Comparison of ENCODE assay signal across 16 cellular contexts in genomic region chr16:14180431-14181059, GRCh38.
DNase-seq lines count a peak whose midpoint lies in the region; ATAC-seq and TF ChIP-seq lines count a peak whose summit lies in the region.
"Had no signal": no experiment of that assay in that cellular context is flagged by ENCODE, and none has a peak within 500 bp of the region (broad histone marks: within the 10 kb centered on the region; RNA-seq: fewer than 3 reads in every experiment).

No MANE protein-coding gene starts in this region.

- no TSS peak for BruUV-seq in mammary epithelial cell (replicated peaks; lab: Mats Ljungman, UMichigan)

- peak overlapping the region; percentile 48 for H3K27ac Mint-ChIP-seq in endodermal cell
- H3K27ac Mint-ChIP-seq: CD4-positive, alpha-beta memory T cell had no signal

- H3K9ac ChIP-seq in mammary epithelial cell (ENCODE audit: insufficient read depth, low read length) (no peak overlapping the region), endodermal cell (ENCODE audit: extremely low read depth, low read length, poor library complexity, severe bottlenecking) (no peak overlapping the region), smooth muscle cell (ENCODE audit: low read depth) (no peak overlapping the region)

- H3K4me3 ChIP-seq in mammary epithelial cell (replicated peaks in 1 of 3; ENCODE audit: insufficient read depth in 1 of 3, low read depth in 2 of 3, low read length in 3 of 3) (no peak overlapping the region), breast epithelium (no peak overlapping the region), endodermal cell (ENCODE audit: low read length) (no peak overlapping the region), smooth muscle cell (no peak overlapping the region), aorta (ENCODE audit: low read length in 2 of 2) (no peak overlapping the region)

- WGBS in mammary epithelial cell (ENCODE audit: low coverage, missing lambda C conversion rate) = 95% methylated on average over 3 of the region's 5 CpGs
- 83 to 96% methylated on average over 4 to 5 of the region's 5 CpGs for WGBS in endodermal cell (ENCODE audit: insufficient coverage in 1 of 2, insufficient read length in 1 of 2), 2 experiments
- WGBS in smooth muscle cell (ENCODE audit: low lambda C conversion rate) = 83% methylated on average over 5 of the region's 5 CpGs
- WGBS in aorta, 2 donors = 92 to 97% methylated on average over 5 of the region's 5 CpGs

- in situ Hi-C loops in mammary epithelial cell (cut with MboI; ENCODE audit: low sequenced_read_pairs in 2 of 2) = no loop called here

- H3K27me3 ChIP-seq in mammary epithelial cell (ENCODE audit: insufficient read depth, low read length) = no peaks in the 10 kb centered on the region
- H3K27me3 ChIP-seq in breast epithelium = no peaks in the 10 kb centered on the region
- H3K27me3 ChIP-seq in endodermal cell (ENCODE audit: control insufficient read depth, insufficient read depth, low read length, poor library complexity, severe bottlenecking) = no peaks in the 10 kb centered on the region
- no peaks in the 10 kb centered on the region for H3K27me3 ChIP-seq in smooth muscle cell (ENCODE audit: low read depth)
- H3K27me3 ChIP-seq in aorta (ENCODE audit: control insufficient read depth in 1 of 2, insufficient read depth in 2 of 2, low read length in 1 of 2) = no peaks in the 10 kb centered on the region

- TF ChIP-seq CTCF in mammary epithelial cell (conservative IDR thresholded peaks at IDR 0.05 in 1 of 2, IDR thresholded peaks at IDR 0.05 in 1 of 2; ENCODE audit: extremely low read depth in 1 of 2, insufficient read depth in 1 of 2, low read depth in 1 of 2, low read length in 2 of 2) (no peak), breast epithelium (IDR thresholded peaks at IDR 0.05) (no peak), endodermal cell (conservative IDR thresholded peaks at IDR 0.05) (peak; percentile 25), smooth muscle cell (IDR thresholded peaks at IDR 0.05; ENCODE audit: borderline replicate concordance, insufficient read depth, poor library complexity, severe bottlenecking) (no peak)

- intact Hi-C loops in mammary epithelial cell (cut with micrococcal nuclease) = no loop called here
- intact Hi-C loops in breast epithelium (cut with DNase I; ENCODE audit: low total_unique reads) = no loop called here
- intact Hi-C loops in aorta (cut with DNase I) = loop anchor here in 1 of 2 donors (10.0 kb wide), 1 partner anchor 106 kb away; the partner anchor contains the start of gene MRTFB

- peaks cover 6% of the 10 kb centered on the region for H3F3A ChIP-seq in smooth muscle cell (ENCODE audit: low read depth)

- dilution Hi-C loops in mammary epithelial cell (cut with HindIII; ENCODE audit: low sequenced_read_pairs) = no loop called here

- no peak for TF ChIP-seq POLR2A in breast epithelium (IDR thresholded peaks at IDR 0.05)

- no peaks in the 10 kb centered on the region for H3K27me3 Mint-ChIP-seq in endodermal cell (ENCODE audit: insufficient read depth)
- H3K27me3 Mint-ChIP-seq: CD4-positive, alpha-beta memory T cell had no signal

- H3K9me3 ChIP-seq in mammary epithelial cell (replicated peaks; ENCODE audit: insufficient read depth, low read length) (no peaks in the 10 kb centered on the region), breast epithelium (no peaks in the 10 kb centered on the region), endodermal cell (ENCODE audit: control insufficient read depth, low read length) (no peaks in the 10 kb centered on the region), smooth muscle cell (replicated peaks; ENCODE audit: low read depth) (no peaks in the 10 kb centered on the region), aorta (ENCODE audit: control insufficient read depth, low read length) (no peaks in the 10 kb centered on the region)

- H3K4me1 ChIP-seq in mammary epithelial cell (ENCODE audit: insufficient read depth, low read length) (peaks cover 5% of the 10 kb centered on the region), breast epithelium (no peaks in the 10 kb centered on the region), endodermal cell (ENCODE audit: control insufficient read depth, insufficient read depth, low read length) (peaks cover 1% of the 10 kb centered on the region), smooth muscle cell (ENCODE audit: low read depth) (peaks cover 18% of the 10 kb centered on the region), aorta (ENCODE audit: control insufficient read depth in 1 of 2, insufficient read depth in 2 of 2, low read length in 2 of 2) (peaks cover 2 to 4% of the 10 kb centered on the region in 2 donors)

- no peak overlapping the region for H2AFZ ChIP-seq in mammary epithelial cell (ENCODE audit: low read depth, low read length)
- H2AFZ ChIP-seq in smooth muscle cell (ENCODE audit: low read depth) = no peak overlapping the region

- H3K4me2 ChIP-seq in mammary epithelial cell (ENCODE audit: insufficient read depth, low read depth, low read length) = no peak overlapping the region
- no peak overlapping the region for H3K4me2 ChIP-seq in smooth muscle cell

- peaks cover 11% of the 10 kb centered on the region for H3K4me1 Mint-ChIP-seq in endodermal cell

- no peak for ATAC-seq in HG02938 (IDR thresholded peaks at IDR 0.05; ENCODE audit: unreplicated experiment)
- no peak for ATAC-seq in aorta (ENCODE audit: low FRiP score)
- ATAC-seq: activated CD4-positive, CD25-positive, alpha-beta regulatory T cell treated with anti-CD3 and anti-CD28 coated beads, Interleukin-2, amount 50 U/mL, for 24 hours had no signal

- H3K4me3 Mint-ChIP-seq in endodermal cell = no peak overlapping the region
- H3K4me3 Mint-ChIP-seq: CD4-positive, alpha-beta memory T cell had no signal

- H3K79me2 ChIP-seq in mammary epithelial cell (ENCODE audit: insufficient read depth, low read length) (peaks cover 3% of the 10 kb centered on the region), smooth muscle cell (ENCODE audit: low read depth) (peaks cover 12% of the 10 kb centered on the region)

- no peak overlapping the region for H3K27ac ChIP-seq in mammary epithelial cell (ENCODE audit: insufficient read depth, low read depth, low read length)
- H3K27ac ChIP-seq in breast epithelium = no peak overlapping the region
- no peak overlapping the region for H3K27ac ChIP-seq in endodermal cell (ENCODE audit: low read depth, low read length)
- peak overlapping the region; percentile 5 for H3K27ac ChIP-seq in smooth muscle cell (ENCODE audit: low read depth)
- H3K27ac ChIP-seq in aorta (ENCODE audit: low read depth in 1 of 2, low read length in 2 of 2) = no peak overlapping the region

- H3K36me3 Mint-ChIP-seq in endodermal cell (ENCODE audit: low read depth) = peaks cover 3% of the 10 kb centered on the region

- H4K20me1 ChIP-seq in mammary epithelial cell (ENCODE audit: insufficient read depth, low read length) (no peaks in the 10 kb centered on the region), smooth muscle cell (ENCODE audit: low read depth) (peaks cover 22% of the 10 kb centered on the region)

- DNase-seq in mammary epithelial cell (peak; percentile 3), breast epithelium (ENCODE audit: low spot score in 2 of 2) (no peak), endodermal cell (peak; percentile 57), iPS-NIHi11 (ENCODE audit: low spot score) (peak; percentile 29), smooth muscle cell (lab: John Stamatoyannopoulos, UW; ENCODE audit: unreplicated experiment) (no peak), NCI-H2227 treated with DMSO at 0.1 percent for 48 hours (lab: John Stamatoyannopoulos, UW) (no peak), aorta (no peak)
- DNase-seq: activated naive CD4-positive, alpha-beta T cell; CD4-positive, alpha-beta memory T cell; erythroblast; head of caudate nucleus; NCI-H2081 treated with DMSO at 0.1 percent for 48 hours; RPMI8226; stimulated activated naive CD4-positive, alpha-beta T cell treated with Interleukin-2 at 50 U/mL for 16 hours had no signal

- no peaks in the 10 kb centered on the region for H3K9me3 Mint-ChIP-seq in endodermal cell
- H3K9me3 Mint-ChIP-seq: CD4-positive, alpha-beta memory T cell had no signal

- H3K36me3 ChIP-seq in mammary epithelial cell (ENCODE audit: insufficient read depth, low read length) (no peaks in the 10 kb centered on the region), breast epithelium (no peaks in the 10 kb centered on the region), endodermal cell (ENCODE audit: control insufficient read depth, insufficient read depth, low read length) (no peaks in the 10 kb centered on the region), smooth muscle cell (ENCODE audit: low read depth) (no peaks in the 10 kb centered on the region), aorta (ENCODE audit: control insufficient read depth in 1 of 2, insufficient read depth in 2 of 2, low read length in 1 of 2) (no peaks in the 10 kb centered on the region)

- CTCF ChIA-PET in mammary epithelial cell (lab: Charles Lee; ENCODE audit: low non-redundant PET) = no interaction called here

Comparison
In these comparisons a context has a peak if more than half of its experiments do, and no peak if none do; other contexts are left out.
1. DNase-seq: peak in mammary epithelial cell (single experiment), endodermal cell (single experiment) and iPS-NIHi11 (single experiment); none in breast epithelium (0 of 2), smooth muscle cell (single experiment), NCI-H2227 treated with DMSO at 0.1 percent for 48 hours (single experiment) and aorta (0 of 2).